In genomic region chr1:162380061-162380846, GRCh38 we compare ENCODE assay signal across 18 cellular contexts. TPM values are rescaled to one million over a fixed set of nuclear protein-coding genes. Genes with fewer than 3 reads are reported as not detected.
A peak's percentile ranks its signal among the peaks of the same experiment; 100 is the strongest.
DNase-seq lines count a peak whose midpoint lies in the region; ATAC-seq and TF ChIP-seq lines count a peak whose summit lies in the region.
"Had no signal": no experiment of that assay in that cellular context is flagged by ENCODE, and none has a peak within 500 bp of the region (broad histone marks: within the 10 kb centered on the region; RNA-seq: fewer than 3 reads in every experiment).

No MANE protein-coding gene starts in this region.

- H3K27me3 ChIP-seq in Caco-2 (replicated peaks; ENCODE audit: control insufficient read depth, insufficient read depth, low read length) (no peaks in the 10 kb centered on the region), hepatocyte (no peaks in the 10 kb centered on the region)

- H3K27me3 Mint-ChIP-seq in Caco-2 (ENCODE audit: insufficient read depth, unreplicated experiment) (no peaks in the 10 kb centered on the region), progenitor cell of endocrine pancreas (no peaks in the 10 kb centered on the region)

- H3K27ac Mint-ChIP-seq in Caco-2 (ENCODE audit: unreplicated experiment) (peak overlapping the region; percentile 22), progenitor cell of endocrine pancreas (peak overlapping the region; percentile 49)
- H3K27ac Mint-ChIP-seq: CD14-positive monocyte had no signal

- TF ChIP-seq CTCF in Caco-2 (IDR thresholded peaks at IDR 0.05; ENCODE audit: insufficient read depth in 1 of 2, low read depth in 1 of 2, low read length in 1 of 2, severe bottlenecking in 1 of 2, unreplicated experiment in 1 of 2) (no peak), hepatocyte (IDR thresholded peaks at IDR 0.05; ENCODE audit: poor library complexity) (no peak), progenitor cell of endocrine pancreas (IDR thresholded peaks at IDR 0.05; ENCODE audit: unreplicated experiment) (no peak)

- H3K4me2 ChIP-seq in hepatocyte = no peak overlapping the region

- no peak overlapping the region for H3K4me3 ChIP-seq in Caco-2 (ENCODE audit: low read depth, low read length)
- H3K4me3 ChIP-seq in hepatocyte = no peak overlapping the region
- H3K4me3 ChIP-seq: GM12878, GM23248 had no signal

- intact Hi-C loops in Caco-2 (cut with micrococcal nuclease; ENCODE audit: unreplicated experiment) = loop anchor here (10.0 kb wide), 1 partner anchor 185 kb away; no protein-coding TSS in a partner anchor

- no TSS peak for BruUV-seq in Caco-2 (replicated peaks; lab: Mats Ljungman, UMichigan)

- CTCF ChIA-PET in Caco-2 (lab: Charles Lee) = interaction anchor here (2.0 to 2.4 kb wide), 2 partner anchors 11 to 23 kb away, joined by 9 to 10 read pairs; no protein-coding TSS in a partner anchor

- H3K4me1 Mint-ChIP-seq in Caco-2 (ENCODE audit: low read depth, unreplicated experiment) = peaks cover 22% of the 10 kb centered on the region
- H3K4me1 Mint-ChIP-seq in progenitor cell of endocrine pancreas (ENCODE audit: low read depth) = peaks cover 8% of the 10 kb centered on the region

- H3K9me2 ChIP-seq in hepatocyte (replicated peaks; ENCODE audit: insufficient read depth) = no peaks in the 10 kb centered on the region

- H3K36me3 ChIP-seq in Caco-2 (ENCODE audit: control insufficient read depth, insufficient read depth, low read length) = no peaks in the 10 kb centered on the region; the same call in 1 of the 2 replicates
- no peaks in the 10 kb centered on the region for H3K36me3 ChIP-seq in hepatocyte (replicated peaks; ENCODE audit: insufficient read depth, low read depth)

- H3K4me1 ChIP-seq in Caco-2 (peaks cover 43% of the 10 kb centered on the region), hepatocyte (ENCODE audit: insufficient read depth) (peaks cover 14% of the 10 kb centered on the region)

- H4K20me1 ChIP-seq in hepatocyte (ENCODE audit: insufficient read depth, poor library complexity, severe bottlenecking) = no peaks in the 10 kb centered on the region

- no peak for DNase-seq in Caco-2
- peak; percentile 14 for DNase-seq in RPMI8226
- no peak for DNase-seq in hepatocyte (ENCODE audit: low spot score)
- no peak for DNase-seq in progenitor cell of endocrine pancreas (ENCODE audit: low spot score, unreplicated experiment)
- no peak for DNase-seq in NCI-H1105 treated with DMSO at 0.1 percent for 48 hours (lab: John Stamatoyannopoulos, UW)
- no peak for DNase-seq in SKM-1 (lab: John Stamatoyannopoulos, UW; ENCODE audit: unreplicated experiment)
- no peak for DNase-seq in NCI-H524 (lab: John Stamatoyannopoulos, UW)
- DNase-seq: COR-L47, GM23248, Karpas-422, NCI-H187 treated with DMSO at 0.1 percent for 48 hours, NCI-H2171, NCI-H82 had no signal

- no peaks in the 10 kb centered on the region for H3K9me3 ChIP-seq in Caco-2
- no peaks in the 10 kb centered on the region for H3K9me3 ChIP-seq in hepatocyte (ENCODE audit: low read depth)

- H3K36me3 Mint-ChIP-seq in Caco-2 (ENCODE audit: insufficient read depth, unreplicated experiment) (peaks cover 6% of the 10 kb centered on the region), progenitor cell of endocrine pancreas (ENCODE audit: insufficient read depth) (no peaks in the 10 kb centered on the region)
- H3K36me3 Mint-ChIP-seq: CD14-positive monocyte had no signal

- H3K27ac ChIP-seq in hepatocyte = peak overlapping the region; percentile 88
- H3K27ac ChIP-seq: GM23248 had no signal

- POLR2A ChIA-PET in Caco-2 (lab: Charles Lee) = no interaction called here

- H3K79me2 ChIP-seq in hepatocyte = no peaks in the 10 kb centered on the region

- H3K4me3 Mint-ChIP-seq in Caco-2 (ENCODE audit: unreplicated experiment) (no peak overlapping the region), progenitor cell of endocrine pancreas (ENCODE audit: low read depth) (no peak overlapping the region)
- H3K4me3 Mint-ChIP-seq: CD14-positive monocyte had no signal

- WGBS in hepatocyte (ENCODE audit: low lambda C conversion rate, missing lambda C conversion rate) = 84% methylated on average over 6 of the region's 6 CpGs

- no peak for ATAC-seq in HG02588 (IDR thresholded peaks at IDR 0.05; ENCODE audit: unreplicated experiment)
- ATAC-seq: GM12878 had no signal

- H3K9me3 Mint-ChIP-seq in Caco-2 (ENCODE audit: unreplicated experiment) (no peaks in the 10 kb centered on the region), progenitor cell of endocrine pancreas (ENCODE audit: low read depth) (no peaks in the 10 kb centered on the region)
- H3K9me3 Mint-ChIP-seq: CD14-positive monocyte had no signal

- H2AFZ ChIP-seq in hepatocyte = no peak overlapping the region
- H2AFZ ChIP-seq: GM23248 had no signal

RNA-seq across cellular contexts. Expression of gene C1orf226, which starts 1.3 kb away (rescaled TPM):
- 5.3 and 7.3 TPM in 2 replicates for total RNA-seq in Caco-2 (2022)
- total RNA-seq in hepatocyte = 2.7 and 6.6 TPM in 2 replicates
- 2.8 and 4.8 TPM in 2 replicates for polyA plus RNA-seq in hepatocyte
- total RNA-seq in progenitor cell of endocrine pancreas = 5.1 and 6.5 TPM in 2 replicates
- total RNA-seq: GM12878 had no signal
- polyA plus RNA-seq: GM12878 had no signal

RNA-seq across cellular contexts. Expression of gene SPATA46, which starts 3.6 kb away (rescaled TPM):
- total RNA-seq in Caco-2 (2022) = not detected in 2 replicates
- total RNA-seq in hepatocyte = not detected in 2 replicates
- not detected in 2 replicates for polyA plus RNA-seq in hepatocyte
- total RNA-seq in progenitor cell of endocrine pancreas = not detected in 2 replicates
- total RNA-seq: G401, GM12878, GM23248, NCI-H460 had no signal
- polyA plus RNA-seq: CD14-positive monocyte, GM12878, GM23248 had no signal

RNA-seq across cellular contexts. Expression of gene SH2D1B, which starts 31.7 kb away (rescaled TPM):
- total RNA-seq in Caco-2 (2022) (not detected in 2 replicates), hepatocyte (not detected in 2 replicates), progenitor cell of endocrine pancreas (not detected in 2 replicates)
- polyA plus RNA-seq in hepatocyte = not detected in 2 replicates
- total RNA-seq: G401, GM12878, GM23248, NCI-H460 had no signal
- polyA plus RNA-seq: GM23248 had no signal
